In genomic region chr7:132557489-132558044, GRCh38 we compare ENCODE assay signal across 9 cellular contexts. TPM values are rescaled to one million over a fixed set of nuclear protein-coding genes. Genes with fewer than 3 reads are reported as not detected.
DNase-seq lines count a peak whose midpoint lies in the region; ATAC-seq, FAIRE-seq and TF ChIP-seq lines count a peak whose summit lies in the region.
"Had no signal": no experiment of that assay in that cellular context is flagged by ENCODE, and none has a peak within 500 bp of the region (broad histone marks: within the 10 kb centered on the region; RNA-seq: fewer than 3 reads in every experiment).

No MANE protein-coding gene starts in this region.

- DNase-seq in D721Med (ENCODE audit: insufficient read length, low spot score) = no peak
- no peak for DNase-seq in HFFc6
- peak; percentile 40 for DNase-seq in iPS-NIHi7 (ENCODE audit: extremely low spot score)
- no peak for DNase-seq in glutamatergic neuron
- DNase-seq: activated CD4-positive, alpha-beta T cell treated with anti-CD3 and anti-CD28 coated beads, Interleukin-2, amount 50 U/mL, for 48 hours; esophagus squamous epithelium had no signal

- H3K4me1 Mint-ChIP-seq in HFFc6 (ENCODE audit: low read depth) = no peaks in the 10 kb centered on the region
- H3K4me1 Mint-ChIP-seq in glutamatergic neuron (ENCODE audit: low read depth, unreplicated experiment) = no peaks in the 10 kb centered on the region

- peaks cover 21% of the 10 kb centered on the region for H3K27me3 Mint-ChIP-seq in HFFc6 (ENCODE audit: insufficient read depth)
- H3K27me3 Mint-ChIP-seq in glutamatergic neuron (ENCODE audit: unreplicated experiment) = peaks cover 13% of the 10 kb centered on the region

- H3K27ac Mint-ChIP-seq in HFFc6 (no peak overlapping the region), glutamatergic neuron (ENCODE audit: unreplicated experiment) (no peak overlapping the region)

- H3K9me3 Mint-ChIP-seq in HFFc6 (no peaks in the 10 kb centered on the region), glutamatergic neuron (ENCODE audit: unreplicated experiment) (peaks cover 5% of the 10 kb centered on the region)

- H3K36me3 Mint-ChIP-seq in HFFc6 (ENCODE audit: low read depth) (no peaks in the 10 kb centered on the region), glutamatergic neuron (ENCODE audit: unreplicated experiment) (peaks cover 7% of the 10 kb centered on the region)

- ATAC-seq in SK-N-SH treated with all-trans-retinoic acid at 6 μM for 48 hours (peak; percentile 62), HG03432 (IDR thresholded peaks at IDR 0.05; ENCODE audit: unreplicated experiment) (no peak), HG02938 (IDR thresholded peaks at IDR 0.05; ENCODE audit: unreplicated experiment) (no peak)

- FAIRE-seq in D721Med (lab: Jason Lieb, UNC) = no peak

- H3K4me3 Mint-ChIP-seq in HFFc6 = no peak overlapping the region
- no peak overlapping the region for H3K4me3 Mint-ChIP-seq in glutamatergic neuron (ENCODE audit: unreplicated experiment)

- TF ChIP-seq CTCF in D721Med (IDR thresholded peaks at IDR 0.05; ENCODE audit: insufficient read depth, missing control alignments) (peak; percentile 35), HFFc6 (IDR thresholded peaks at IDR 0.05) (peak; percentile 34; the same call in 1 of the 2 replicates), glutamatergic neuron (IDR thresholded peaks at IDR 0.05; ENCODE audit: partially characterized antibody, unreplicated experiment) (no peak)

TF ChIP-seq in SK-N-SH treated with all-trans-retinoic acid at 6 μM for 48 hours, 23 proteins besides CTCF, POLR2A, EP300 and RAD21:
- TF ChIP-seq ZNF70 (CRISPR knock-in tag; IDR thresholded peaks at IDR 0.05) (0 out of 2 replicates have a peak, but pooled peaks have one; percentile 3), SNAI2 (CRISPR knock-in tag; IDR thresholded peaks at IDR 0.05) (peak; percentile 62; the same call in 1 of the 2 replicates), ZNF8 (CRISPR knock-in tag; IDR thresholded peaks at IDR 0.05) (peak; percentile 70; the same call in 1 of the 2 replicates), ZFP3 (CRISPR knock-in tag; IDR thresholded peaks at IDR 0.05) (no peak), TSHZ2 (CRISPR knock-in tag; IDR thresholded peaks at IDR 0.05) (no peak), GLIS3 (CRISPR knock-in tag; IDR thresholded peaks at IDR 0.05) (no peak)

RNA-seq across cellular contexts. Expression of gene PLXNA4, which starts 18.7 kb away (rescaled TPM):
- under 1 TPM in 4 of 6 experiments, not detected in 2; 0.02 to 0.14 (median 0.05) TPM for total RNA-seq in HFFc6 (2021; fragmentation: NEBNext Ultra II Directional; extraction: Animal tissue kit (Norgen Biotek cat#: 25700))
- 16.2 TPM for total RNA-seq in glutamatergic neuron (ENCODE audit: unreplicated experiment)

Comparison
In these comparisons a context has a peak if more than half of its experiments do, and no peak if none do; other contexts are left out.
1. RNA of gene PLXNA4, which starts 18.7 kb away (total RNA-seq): 16.2 TPM in glutamatergic neuron (single experiment); 0.02 to 0.14 TPM in HFFc6; every median in the first group is over 10 times any median in the second.